ENCODE assay signal across 10 cellular contexts in the genomic region with DNA sequence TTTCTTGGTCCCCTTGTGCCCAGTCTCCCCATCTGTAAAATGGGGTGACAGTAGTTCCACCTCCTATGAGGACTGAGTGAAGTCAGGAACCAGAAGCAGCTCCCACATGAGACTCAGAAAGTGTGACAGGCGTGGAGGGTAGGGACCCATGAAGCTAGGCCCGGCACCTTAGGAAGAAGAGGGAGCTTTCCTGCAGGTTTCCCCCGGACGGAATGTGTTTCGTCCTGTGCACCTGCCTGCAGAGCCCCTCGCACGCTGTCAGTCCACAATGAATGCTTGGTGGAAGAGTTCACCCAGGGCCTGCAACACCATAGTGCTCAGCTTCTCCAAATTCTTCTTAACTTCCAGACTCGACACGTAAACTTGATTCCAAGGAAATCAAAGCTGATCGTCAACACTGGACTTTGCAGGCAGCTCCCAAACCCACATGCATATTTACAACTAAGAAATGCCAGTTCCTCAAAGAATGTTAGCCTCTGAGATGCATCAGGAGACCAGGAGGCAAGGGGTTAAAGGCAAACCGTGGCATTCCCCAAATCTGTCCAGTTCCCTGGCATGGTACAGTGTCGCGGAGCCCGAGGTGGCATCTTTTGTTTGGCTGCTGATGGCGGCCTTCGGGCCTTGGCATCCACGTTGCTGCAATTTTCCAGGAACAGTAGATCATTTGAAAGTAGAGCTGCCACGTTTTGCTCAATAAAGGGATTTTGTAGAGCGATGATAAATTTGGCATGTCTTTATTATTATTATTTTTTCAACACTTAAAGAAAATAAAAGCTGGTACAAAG. TPM values are rescaled to one million over a fixed set of nuclear protein-coding genes. Genes with fewer than 3 reads are reported as not detected.
A peak's percentile ranks its signal among the peaks of the same experiment; 100 is the strongest.
DNase-seq lines count a peak whose midpoint lies in the region; ATAC-seq and TF ChIP-seq lines count a peak whose summit lies in the region.
"Had no signal": no experiment of that assay in that cellular context is flagged by ENCODE, and none has a peak within 500 bp of the region (broad histone marks: within the 10 kb centered on the region; RNA-seq: fewer than 3 reads in every experiment).

No MANE protein-coding gene starts in this region.

- peaks cover 54% of the 10 kb centered on the region for H4K20me1 ChIP-seq in DND-41 (ENCODE audit: insufficient read depth, low read length)

- no peak overlapping the region for H3K27ac Mint-ChIP-seq in activated T-helper 17 cell treated with anti-CD3 and anti-CD28 coated beads, Interleukin-2, amount 50 U/mL, for 72 hours
- H3K27ac Mint-ChIP-seq: activated CD8-positive, alpha-beta memory T cell treated with anti-CD3 and anti-CD28 coated beads, Interleukin-2, amount 10 ng/mL, durations not matched to agents 7 days and 5 days had no signal

- H3K27ac ChIP-seq in DND-41 (ENCODE audit: low read length) (peak overlapping the region; percentile 88), esophagus squamous epithelium (peak overlapping the region in 3 of 4 donors; percentile 6 to 74 (median 10))
- H3K27ac ChIP-seq: epithelial cell of prostate had no signal

- H3K36me3 ChIP-seq in DND-41 (ENCODE audit: insufficient read depth, low read length), result no peaks in the 10 kb centered on the region; the same call in 1 of the 2 replicates
- H3K36me3 ChIP-seq in esophagus squamous epithelium, result no peaks in the 10 kb centered on the region

- H3K9me3 ChIP-seq in DND-41 (ENCODE audit: insufficient read depth, low read length, severe bottlenecking) (no peaks in the 10 kb centered on the region), esophagus squamous epithelium (no peaks in the 10 kb centered on the region)

- peaks cover 75% of the 10 kb centered on the region for H3K79me2 ChIP-seq in DND-41 (ENCODE audit: insufficient read depth, low read length)

- TF ChIP-seq POLR2A in esophagus squamous epithelium (IDR thresholded peaks at IDR 0.05), result no peak

- no peak overlapping the region for H3K4me3 Mint-ChIP-seq in activated T-helper 17 cell treated with anti-CD3 and anti-CD28 coated beads, Interleukin-2, amount 50 U/mL, for 72 hours
- H3K4me3 Mint-ChIP-seq: activated CD8-positive, alpha-beta memory T cell treated with anti-CD3 and anti-CD28 coated beads, Interleukin-2, amount 10 ng/mL, durations not matched to agents 7 days and 5 days had no signal

- TF ChIP-seq CTCF in DND-41 (IDR thresholded peaks at IDR 0.05; ENCODE audit: borderline replicate concordance, extremely low read depth, low read length, poor library complexity, severe bottlenecking) (no peak), esophagus squamous epithelium (IDR thresholded peaks at IDR 0.05) (no peak)

- 46 to 49% methylated on average over 17 of the region's 19 CpGs for WGBS in esophagus squamous epithelium, 2 donors

- peaks cover 18% of the 10 kb centered on the region for H3K4me1 Mint-ChIP-seq in activated T-helper 17 cell treated with anti-CD3 and anti-CD28 coated beads, Interleukin-2, amount 50 U/mL, for 72 hours

- H3K9ac ChIP-seq in DND-41 (ENCODE audit: low read depth, low read length), result peak overlapping the region; percentile 46

- H3K4me2 ChIP-seq in DND-41 (ENCODE audit: insufficient read depth, low read length), result peak overlapping the region; percentile 60

- no peaks in the 10 kb centered on the region for H3K9me3 Mint-ChIP-seq in activated T-helper 17 cell treated with anti-CD3 and anti-CD28 coated beads, Interleukin-2, amount 50 U/mL, for 72 hours

- no peaks in the 10 kb centered on the region for H3K36me3 Mint-ChIP-seq in activated T-helper 17 cell treated with anti-CD3 and anti-CD28 coated beads, Interleukin-2, amount 50 U/mL, for 72 hours (ENCODE audit: low read depth)
- H3K36me3 Mint-ChIP-seq: activated CD8-positive, alpha-beta memory T cell treated with anti-CD3 and anti-CD28 coated beads, Interleukin-2, amount 10 ng/mL, durations not matched to agents 7 days and 5 days had no signal

- H3K27me3 Mint-ChIP-seq in activated T-helper 17 cell treated with anti-CD3 and anti-CD28 coated beads, Interleukin-2, amount 50 U/mL, for 72 hours, result no peaks in the 10 kb centered on the region

- H3K4me3 ChIP-seq in DND-41 (ENCODE audit: low read depth in 1 of 2, low read length in 2 of 2) (peak overlapping the region in 1 of 2 experiments; percentile 36; a peak in 2 of 4 replicates), esophagus squamous epithelium (peak overlapping the region in 1 of 4 donors; percentile 7)

- H2AFZ ChIP-seq in DND-41 (ENCODE audit: low read depth, low read length), result peak overlapping the region; percentile 8

- peak; percentile 7; the same call in 2 of the 3 replicates for ATAC-seq in DND-41 (ENCODE audit: insufficient read depth, low read depth)
- no peak for ATAC-seq in activated T-helper 17 cell treated with anti-CD3 and anti-CD28 coated beads, Interleukin-2, amount 50 U/mL, for 72 hours (replicated peaks)

- intact Hi-C loops in esophagus squamous epithelium (cut with DNase I), result no loop called here

- DNase-seq in DND-41 (peak; percentile 20), NCI-H526 (lab: John Stamatoyannopoulos, UW) (peak; percentile 28 to 79), esophagus squamous epithelium (lab: John Stamatoyannopoulos, UW) (no peak), retina (peak; percentile 76), ecto neural progenitor cell (ENCODE audit: low spot score) (no peak), GM03348 (ENCODE audit: low spot score) (no peak)
- DNase-seq: NCI-H1694 treated with DMSO at 0.1 percent for 48 hours had no signal

- H3K27me3 ChIP-seq in DND-41 (ENCODE audit: insufficient read depth, low read length, poor library complexity), result no peaks in the 10 kb centered on the region
- H3K27me3 ChIP-seq in esophagus squamous epithelium, result no peaks in the 10 kb centered on the region

- H3K4me1 ChIP-seq in DND-41 (ENCODE audit: insufficient read depth, low read length) (peaks cover 55% of the 10 kb centered on the region), esophagus squamous epithelium (peaks cover 2 to 93% (median 54%) of the 10 kb centered on the region in 3 donors)

RNA-seq across cellular contexts. Expression of gene LRP5, which starts 15.4 kb away (rescaled TPM):
- 10 to 100 TPM; 13.7 to 24.0 (median 20.9) TPM for total RNA-seq in esophagus squamous epithelium
- 1 to 10 TPM; 4.6 to 6.0 TPM for total RNA-seq in activated T-helper 17 cell treated with anti-CD3 and anti-CD28 coated beads, Interleukin-2, amount 50 U/mL, for 72 hours

RNA-seq across cellular contexts. Expression of gene C11orf24, which starts 56.0 kb away (rescaled TPM):
- total RNA-seq in esophagus squamous epithelium, result 10 to 100 TPM; 11.4 to 23.3 (median 12.6) TPM
- 10 to 100 TPM; 26.6 to 38.7 TPM for total RNA-seq in activated T-helper 17 cell treated with anti-CD3 and anti-CD28 coated beads, Interleukin-2, amount 50 U/mL, for 72 hours

Comparison
In these comparisons a context has a peak if more than half of its experiments do, and no peak if none do; other contexts are left out.
1. DNase-seq: peak in DND-41 (single experiment), NCI-H526 (2 of 2) and retina (single experiment); none in esophagus squamous epithelium (single experiment), ecto neural progenitor cell (single experiment) and GM03348 (single experiment).